4 cellular contexts compared by ENCODE assay signal in the genomic region with DNA sequence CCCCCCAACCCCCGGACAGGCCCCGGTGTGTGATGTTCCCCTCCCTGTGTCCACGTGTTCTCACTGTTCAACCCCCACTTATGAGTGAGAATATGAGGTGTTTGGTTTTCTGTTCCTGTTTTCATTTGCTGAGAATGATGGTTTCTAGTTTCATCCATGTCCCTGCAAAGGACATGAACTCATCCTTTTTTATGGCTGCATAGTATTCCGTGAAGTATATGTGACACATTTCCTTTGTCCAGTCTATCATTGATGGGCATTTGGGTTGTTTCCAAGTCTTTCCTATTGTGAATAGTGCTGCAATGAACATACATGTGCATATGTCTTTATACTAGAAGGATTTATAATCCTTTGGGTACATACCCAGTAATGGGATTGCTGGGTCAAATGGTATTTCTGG. TPM values are rescaled to one million over a fixed set of nuclear protein-coding genes. Genes with fewer than 3 reads are reported as not detected.
"Had no signal": no experiment of that assay in that cellular context is flagged by ENCODE, and none has a peak within 500 bp of the region (broad histone marks: within the 10 kb centered on the region; RNA-seq: fewer than 3 reads in every experiment).

No MANE protein-coding gene starts in this region.

RNA-seq across cellular contexts. Expression of gene CYP24A1, which starts 42.7 kb away (rescaled TPM):
- total RNA-seq: GM23338, H1, H9 had no signal
- polyA plus RNA-seq: H1, IgD-negative memory B cell had no signal
